Comparison of ENCODE assay signal across 8 cellular contexts in genomic region chr11:18013790-18014507, GRCh38. TPM values are rescaled to one million over a fixed set of nuclear protein-coding genes. Genes with fewer than 3 reads are reported as not detected.
DNase-seq lines count a peak whose midpoint lies in the region; ATAC-seq and TF ChIP-seq lines count a peak whose summit lies in the region.

No MANE protein-coding gene starts in this region.

- CTCF ChIA-PET in CD8-positive, alpha-beta memory T cell (lab: Charles Lee), result interaction anchor here (0.7 to 1.8 kb wide), 6 partner anchors 10 to 513 kb away, joined by 3 to 9 read pairs (median 4); partner anchors contain the start of genes SAAL1 and TSG101

- H3K9me3 Mint-ChIP-seq in CD8-positive, alpha-beta memory T cell, result no peaks in the 10 kb centered on the region

- peak overlapping the region; percentile 95 to 100 (median 98) for H3K4me3 Mint-ChIP-seq in CD8-positive, alpha-beta memory T cell

- TF ChIP-seq POLR2A in right lobe of liver (IDR thresholded peaks at IDR 0.05), result no peak

- WGBS in right lobe of liver (ENCODE audit: insufficient coverage, low coverage, low lambda C conversion rate, missing lambda C conversion rate), result 22% methylated on average over 11 of the region's 11 CpGs

- ATAC-seq in right lobe of liver, result no peak
- no peak for ATAC-seq in HG03378 (IDR thresholded peaks at IDR 0.05; ENCODE audit: unreplicated experiment)
- no peak for ATAC-seq in HG03108 (IDR thresholded peaks at IDR 0.05; ENCODE audit: unreplicated experiment)

- intact Hi-C loops in right lobe of liver (cut with DNase I) (no loop called here), tibial artery (cut with DNase I; ENCODE audit: low total_unique reads) (loop anchor here (5.0 kb wide), 1 partner anchor 93 kb away; the partner anchor contains the start of gene SAAL1)

- peaks cover 27 to 43% (median 41%) of the 10 kb centered on the region in 3 donors for H3K4me1 Mint-ChIP-seq in CD8-positive, alpha-beta memory T cell

- TF ChIP-seq CTCF in right lobe of liver (IDR thresholded peaks at IDR 0.05), result no peak
- TF ChIP-seq CTCF in tibial artery (IDR thresholded peaks at IDR 0.05), result no peak

- H3K9me3 ChIP-seq in CD8-positive, alpha-beta memory T cell (ENCODE audit: low read length), result no peaks in the 10 kb centered on the region
- no peaks in the 10 kb centered on the region for H3K9me3 ChIP-seq in right lobe of liver
- H3K9me3 ChIP-seq in tibial artery, result no peaks in the 10 kb centered on the region

- DNase-seq in CD8-positive, alpha-beta memory T cell, result no peak
- no peak for DNase-seq in Jurkat, Clone E6-1 (ENCODE audit: low read depth, low spot score)
- DNase-seq in right lobe of liver (no peak), tibial artery (no peak), nucleus accumbens (lab: John Stamatoyannopoulos, UW) (no peak)

- peak overlapping the region; percentile 80 for H3K27ac ChIP-seq in CD8-positive, alpha-beta memory T cell (ENCODE audit: low read depth, low read length)
- H3K27ac ChIP-seq in angular gyrus (ENCODE audit: low read depth, low read length), result peak overlapping the region; percentile 90
- H3K27ac ChIP-seq in right lobe of liver, result peak overlapping the region in 2 of 3 donors; percentile 52 to 56
- peak overlapping the region; percentile 90 to 97 for H3K27ac ChIP-seq in tibial artery

- H3K4me3 ChIP-seq in CD8-positive, alpha-beta memory T cell (ENCODE audit: low read length), result peak overlapping the region; percentile 77
- peak overlapping the region; percentile 80 for H3K4me3 ChIP-seq in Jurkat, Clone E6-1 (ENCODE audit: low read length)
- H3K4me3 ChIP-seq in right lobe of liver (peak overlapping the region; percentile 52 to 91 (median 75)), tibial artery (peak overlapping the region; percentile 78 to 84)

- POLR2A ChIA-PET in CD8-positive, alpha-beta memory T cell (lab: Charles Lee), result interaction anchor here (0.6 to 1.8 kb wide), 3 partner anchors 90 to 382 kb away, joined by 3 to 11 read pairs (median 4); partner anchors contain the start of gene SAAL1

- H3K27me3 ChIP-seq in CD8-positive, alpha-beta memory T cell (ENCODE audit: insufficient read depth, low read length, poor library complexity, severe bottlenecking), result no peaks in the 10 kb centered on the region
- H3K27me3 ChIP-seq in right lobe of liver (no peaks in the 10 kb centered on the region), tibial artery (no peaks in the 10 kb centered on the region)

- peaks cover 8% of the 10 kb centered on the region for H3K4me1 ChIP-seq in CD8-positive, alpha-beta memory T cell (ENCODE audit: insufficient read depth, low read length)
- H3K4me1 ChIP-seq in right lobe of liver (peaks cover 0 to 9% (median 0%) of the 10 kb centered on the region in 4 donors), tibial artery (peaks cover 0 to 15% (median 8%) of the 10 kb centered on the region in 4 donors)

- peaks cover 0 to 8% (median 0%) of the 10 kb centered on the region in 3 donors for H3K36me3 Mint-ChIP-seq in CD8-positive, alpha-beta memory T cell

- no peaks in the 10 kb centered on the region for H3K36me3 ChIP-seq in CD8-positive, alpha-beta memory T cell (ENCODE audit: insufficient read depth, low read length)
- H3K36me3 ChIP-seq in right lobe of liver (no peaks in the 10 kb centered on the region), tibial artery (no peaks in the 10 kb centered on the region)

- H3K27ac Mint-ChIP-seq in CD8-positive, alpha-beta memory T cell, result peak overlapping the region; percentile 88 to 100 (median 98)

- no peaks in the 10 kb centered on the region for H3K27me3 Mint-ChIP-seq in CD8-positive, alpha-beta memory T cell

RNA-seq across cellular contexts. Expression of gene SERGEF, which starts 1.1 kb away (rescaled TPM):
- total RNA-seq in CD8-positive, alpha-beta memory T cell, result 10 to 100 TPM; 30.0 to 34.5 TPM
- polyA plus RNA-seq in CD8-positive, alpha-beta memory T cell, result 69.3 TPM
- 58.0 TPM for polyA plus RNA-seq in Jurkat, Clone E6-1 (2012; ENCODE audit: insufficient read depth, insufficient read length)
- 10 to 100 TPM in 4 of 6 experiments, 1 to 10 TPM in 2; 8.4 to 19.5 (median 15.8) TPM for total RNA-seq in right lobe of liver

RNA-seq across cellular contexts. Expression of gene TPH1, which starts 32.1 kb away (rescaled TPM):
- under 1 TPM; 0.20 to 0.53 TPM for total RNA-seq in CD8-positive, alpha-beta memory T cell
- polyA plus RNA-seq in CD8-positive, alpha-beta memory T cell, result 0.03 TPM
- not detected for polyA plus RNA-seq in Jurkat, Clone E6-1 (2012; ENCODE audit: insufficient read depth, insufficient read length)
- total RNA-seq in right lobe of liver, result under 1 TPM in 5 of 6 experiments, not detected in 1; 0.07 to 0.25 (median 0.12) TPM
